In genomic region chr13:28636677-28637317, GRCh38 we compare ENCODE assay signal across 8 cellular contexts. TPM values are rescaled to one million over a fixed set of nuclear protein-coding genes. Genes with fewer than 3 reads are reported as not detected.
DNase-seq lines count a peak whose midpoint lies in the region; ATAC-seq lines count a peak whose summit lies in the region.

No MANE protein-coding gene starts in this region.

- H2AFZ ChIP-seq in mesenchymal stem cell (ENCODE audit: low read depth, low read length): no peak overlapping the region

- no peaks in the 10 kb centered on the region for H3K4me1 ChIP-seq in mesenchymal stem cell (ENCODE audit: control insufficient read depth, insufficient read depth, low read depth, low read length)

- peak overlapping the region; percentile 48 for H3K4me3 Mint-ChIP-seq in activated CD4-positive, alpha-beta T cell treated with anti-CD3 and anti-CD28 coated beads, Interleukin-2, amount 10 ng/mL, durations not matched to agents 24 days and 14 days

- no peak overlapping the region for H3K23ac ChIP-seq in mesenchymal stem cell (ENCODE audit: low read length in 2 of 2)

- no peak overlapping the region for H3K14ac ChIP-seq in mesenchymal stem cell (ENCODE audit: low read length in 2 of 2)

- H3K36me3 ChIP-seq in mesenchymal stem cell (ENCODE audit: control insufficient read depth in 1 of 2, insufficient read depth in 2 of 2, low read depth in 1 of 2, low read length in 2 of 2): no peaks in the 10 kb centered on the region

- H3K4me3 ChIP-seq in mesenchymal stem cell (ENCODE audit: insufficient read depth in 1 of 2, low read depth in 1 of 2, low read length in 2 of 2): no peak overlapping the region

- no peaks in the 10 kb centered on the region for H3K9me3 ChIP-seq in mesenchymal stem cell (ENCODE audit: control insufficient read depth, low read length)

- H3K27me3 ChIP-seq in mesenchymal stem cell (ENCODE audit: control insufficient read depth in 1 of 2, insufficient read depth in 1 of 2, low read length in 2 of 2): no peaks in the 10 kb centered on the region

- H3K4ac ChIP-seq in mesenchymal stem cell (ENCODE audit: low read depth in 1 of 2, low read length in 2 of 2): no peak overlapping the region

- H4K91ac ChIP-seq in mesenchymal stem cell (ENCODE audit: low read length): no peak overlapping the region

- no peak overlapping the region for H2BK5ac ChIP-seq in mesenchymal stem cell (ENCODE audit: low read depth, low read length, poor library complexity, severe bottlenecking)

- H2BK12ac ChIP-seq in mesenchymal stem cell (ENCODE audit: low read length in 2 of 2): no peak overlapping the region

- no peak overlapping the region for H3K9ac ChIP-seq in mesenchymal stem cell (ENCODE audit: low read length)

- intact Hi-C loops in activated CD4-positive, alpha-beta T cell treated with anti-CD3 and anti-CD28 coated beads, Interleukin-2, amount 10 ng/mL, durations not matched to agents 24 days and 14 days (cut with micrococcal nuclease): loop anchor here (1.0 to 5.0 kb wide), 7 partner anchors 22 to 499 kb away; partner anchors contain the start of genes PAN3 and POMP

- no peaks in the 10 kb centered on the region for H3K79me1 ChIP-seq in mesenchymal stem cell (replicated peaks; ENCODE audit: low read length, poor library complexity, severe bottlenecking)

- peaks cover 12% of the 10 kb centered on the region for H3K4me1 Mint-ChIP-seq in activated CD4-positive, alpha-beta T cell treated with anti-CD3 and anti-CD28 coated beads, Interleukin-2, amount 10 ng/mL, durations not matched to agents 24 days and 14 days

- H3K9me3 Mint-ChIP-seq in activated CD4-positive, alpha-beta T cell treated with anti-CD3 and anti-CD28 coated beads, Interleukin-2, amount 10 ng/mL, durations not matched to agents 24 days and 14 days: no peaks in the 10 kb centered on the region

- H3K27me3 Mint-ChIP-seq in activated CD4-positive, alpha-beta T cell treated with anti-CD3 and anti-CD28 coated beads, Interleukin-2, amount 10 ng/mL, durations not matched to agents 24 days and 14 days: peaks cover 25% of the 10 kb centered on the region

- H2BK120ac ChIP-seq in mesenchymal stem cell (ENCODE audit: low read depth, low read length): no peak overlapping the region

- no peak overlapping the region for H2BK15ac ChIP-seq in mesenchymal stem cell (ENCODE audit: low read depth, poor library complexity, severe bottlenecking)

- H3K27ac Mint-ChIP-seq in activated CD4-positive, alpha-beta T cell treated with anti-CD3 and anti-CD28 coated beads, Interleukin-2, amount 10 ng/mL, durations not matched to agents 24 days and 14 days: peak overlapping the region; percentile 1

- peak; percentile 48 for ATAC-seq in HG02852 (IDR thresholded peaks at IDR 0.05; ENCODE audit: unreplicated experiment)

- 40% methylated on average over 4 of the region's 10 CpGs for WGBS in mesenchymal stem cell

- no peak overlapping the region for H3K27ac ChIP-seq in mesenchymal stem cell (ENCODE audit: low read length, poor library complexity, severe bottlenecking)

- peaks cover 3% of the 10 kb centered on the region for H3K36me3 Mint-ChIP-seq in activated CD4-positive, alpha-beta T cell treated with anti-CD3 and anti-CD28 coated beads, Interleukin-2, amount 10 ng/mL, durations not matched to agents 24 days and 14 days (ENCODE audit: low read depth)

- H3K18ac ChIP-seq in mesenchymal stem cell (ENCODE audit: low read depth in 1 of 2, low read length in 2 of 2): peak overlapping the region in 1 of 2 experiments; percentile 19

- no peak overlapping the region for H4K8ac ChIP-seq in mesenchymal stem cell (ENCODE audit: low read length)

- DNase-seq in NCI-H2171 treated with DMSO at 0.1 percent for 48 hours (lab: John Stamatoyannopoulos, UW): peak; percentile 12
- DNase-seq in NCI-H2171 (lab: John Stamatoyannopoulos, UW): no peak
- peak; percentile 1 for DNase-seq in NCI-H2227 treated with DMSO at 0.1 percent for 48 hours (lab: John Stamatoyannopoulos, UW)
- DNase-seq in activated CD4-positive, alpha-beta T cell treated with anti-CD3 and anti-CD28 coated beads, Interleukin-2, amount 10 ng/mL, durations not matched to agents 24 days and 14 days: peak; percentile 85
- peak; percentile 4 for DNase-seq in effector CD8-positive, alpha-beta T cell (lab: John Stamatoyannopoulos, UW)
- peak; percentile 84 for DNase-seq in mesenchymal stem cell
- peak; percentile 75 for DNase-seq in superior temporal gyrus (ENCODE audit: extremely low spot score)

- no peak overlapping the region for H2AK5ac ChIP-seq in mesenchymal stem cell (ENCODE audit: low read length, severe bottlenecking)

- H3K4me2 ChIP-seq in mesenchymal stem cell (ENCODE audit: low read length, poor library complexity, severe bottlenecking): no peak overlapping the region

RNA-seq across cellular contexts. Expression of gene POMP, which starts 22.1 kb away (rescaled TPM):
- total RNA-seq in activated CD4-positive, alpha-beta T cell treated with anti-CD3 and anti-CD28 coated beads, Interleukin-2, amount 10 ng/mL, durations not matched to agents 24 days and 14 days: 152 and 161 TPM in 2 replicates
- 172 TPM for polyA plus RNA-seq in mesenchymal stem cell (2013, experiment 1 of 2)
- 184 TPM for polyA plus RNA-seq in mesenchymal stem cell (2013, experiment 2 of 2)
